8 cellular contexts compared by ENCODE assay signal in genomic region chr3:127158614-127159221, GRCh38. TPM values are rescaled to one million over a fixed set of nuclear protein-coding genes. Genes with fewer than 3 reads are reported as not detected.
DNase-seq lines count a peak whose midpoint lies in the region; ATAC-seq and TF ChIP-seq lines count a peak whose summit lies in the region.

No MANE protein-coding gene starts in this region.

- WGBS in right lobe of liver (ENCODE audit: insufficient coverage, low coverage, low lambda C conversion rate, missing lambda C conversion rate) = 47% methylated on average over 3 of the region's 10 CpGs

- no peak overlapping the region for H3K27ac Mint-ChIP-seq in activated CD4-positive, alpha-beta T cell treated with anti-CD3 and anti-CD28 coated beads, Interleukin-2, amount 10 ng/mL, durations not matched to agents 7 days and 5 days

- no peaks in the 10 kb centered on the region for H3K36me3 Mint-ChIP-seq in activated CD4-positive, alpha-beta T cell treated with anti-CD3 and anti-CD28 coated beads, Interleukin-2, amount 10 ng/mL, durations not matched to agents 7 days and 5 days (ENCODE audit: low read depth)

- no peaks in the 10 kb centered on the region for H3K4me1 Mint-ChIP-seq in activated CD4-positive, alpha-beta T cell treated with anti-CD3 and anti-CD28 coated beads, Interleukin-2, amount 10 ng/mL, durations not matched to agents 7 days and 5 days

- POLR2A ChIA-PET in activated CD4-positive, alpha-beta T cell treated with anti-CD3 and anti-CD28 coated beads, Interleukin-2, amount 10 ng/mL, durations not matched to agents 7 days and 5 days (lab: Charles Lee) = no interaction called here

- H3K27me3 Mint-ChIP-seq in activated CD4-positive, alpha-beta T cell treated with anti-CD3 and anti-CD28 coated beads, Interleukin-2, amount 10 ng/mL, durations not matched to agents 7 days and 5 days = no peaks in the 10 kb centered on the region

- in situ Hi-C loops in astrocyte of the spinal cord (cut with HindIII; ENCODE audit: low sequenced_read_pairs) = no loop called here

- ATAC-seq in right lobe of liver = peak in 3 of 4 donors; percentile 26 to 64 (median 27)

- intact Hi-C loops in right lobe of liver (cut with DNase I) = no loop called here
- intact Hi-C loops in colonic mucosa (cut with DNase I) = no loop called here

- TF ChIP-seq POLR2A in right lobe of liver (IDR thresholded peaks at IDR 0.05) = no peak

- H3K27ac ChIP-seq in right lobe of liver = no peak overlapping the region
- H3K27ac ChIP-seq in colonic mucosa = no peak overlapping the region

- no peaks in the 10 kb centered on the region for H3K9me3 Mint-ChIP-seq in activated CD4-positive, alpha-beta T cell treated with anti-CD3 and anti-CD28 coated beads, Interleukin-2, amount 10 ng/mL, durations not matched to agents 7 days and 5 days

- peak; percentile 61 for DNase-seq in DMS53 treated with DMSO at 0.1 percent for 48 hours (lab: John Stamatoyannopoulos, UW; ENCODE audit: unreplicated experiment)
- DNase-seq in NCI-H2029 (lab: John Stamatoyannopoulos, UW) = peak; percentile 55
- peak; percentile 6 for DNase-seq in astrocyte of the spinal cord (ENCODE audit: low read depth, low spot score)
- DNase-seq in right lobe of liver = peak in 1 of 3 donors; percentile 49
- no peak for DNase-seq in activated CD4-positive, alpha-beta T cell treated with anti-CD3 and anti-CD28 coated beads, Interleukin-2, amount 10 ng/mL, durations not matched to agents 7 days and 5 days
- DNase-seq in colonic mucosa = no peak
- no peak for DNase-seq in KG1 (lab: John Stamatoyannopoulos, UW)
- no peak for DNase-seq in SW 1271 (lab: John Stamatoyannopoulos, UW)

- no peaks in the 10 kb centered on the region for H3K36me3 ChIP-seq in right lobe of liver
- no peaks in the 10 kb centered on the region for H3K36me3 ChIP-seq in colonic mucosa

- H3K9ac ChIP-seq in colonic mucosa (ENCODE audit: low read depth in 2 of 2, low read length in 2 of 2) = no peak overlapping the region

- no peaks in the 10 kb centered on the region for H3K9me3 ChIP-seq in right lobe of liver
- no peaks in the 10 kb centered on the region for H3K9me3 ChIP-seq in colonic mucosa

- H3K4me1 ChIP-seq in right lobe of liver (no peaks in the 10 kb centered on the region), colonic mucosa (no peaks in the 10 kb centered on the region)

- no peak overlapping the region for H3K4me3 Mint-ChIP-seq in activated CD4-positive, alpha-beta T cell treated with anti-CD3 and anti-CD28 coated beads, Interleukin-2, amount 10 ng/mL, durations not matched to agents 7 days and 5 days

- TF ChIP-seq CTCF in astrocyte of the spinal cord (IDR thresholded peaks at IDR 0.05; ENCODE audit: low read depth, low read length) = no peak
- no peak for TF ChIP-seq CTCF in right lobe of liver (IDR thresholded peaks at IDR 0.05)
- no peak for TF ChIP-seq CTCF in colonic mucosa (IDR thresholded peaks at IDR 0.05)

- CTCF ChIA-PET in activated CD4-positive, alpha-beta T cell treated with anti-CD3 and anti-CD28 coated beads, Interleukin-2, amount 10 ng/mL, durations not matched to agents 7 days and 5 days (lab: Charles Lee) = no interaction called here

- H3K27me3 ChIP-seq in right lobe of liver (no peaks in the 10 kb centered on the region), colonic mucosa (no peaks in the 10 kb centered on the region)

- H3K4me3 ChIP-seq in astrocyte of the spinal cord (ENCODE audit: low read depth, low read length) = no peak overlapping the region
- H3K4me3 ChIP-seq in right lobe of liver = no peak overlapping the region
- H3K4me3 ChIP-seq in colonic mucosa = no peak overlapping the region

RNA-seq across cellular contexts. Expression of gene PRR23E, which starts 34.2 kb away (rescaled TPM):
- total RNA-seq in right lobe of liver (not detected), colonic mucosa (not detected)
- total RNA-seq in activated CD4-positive, alpha-beta T cell treated with anti-CD3 and anti-CD28 coated beads, Interleukin-2, amount 10 ng/mL, durations not matched to agents 7 days and 5 days = not detected

Comparison
In these comparisons a context has a peak if more than half of its experiments do, and no peak if none do; other contexts are left out.
1. DNase-seq: peak in DMS53 treated with DMSO at 0.1 percent for 48 hours (single experiment), NCI-H2029 (single experiment) and astrocyte of the spinal cord (single experiment); none in activated CD4-positive, alpha-beta T cell treated with anti-CD3 and anti-CD28 coated beads, Interleukin-2, amount 10 ng/mL, durations not matched to agents 7 days and 5 days (single experiment), colonic mucosa (single experiment), KG1 (single experiment) and SW 1271 (0 of 2).